Comparison of ENCODE assay signal across 26 cellular contexts in genomic region chr14:54909763-54910162, GRCh38.
"Had no signal": no experiment of that assay in that cellular context is flagged by ENCODE, and none has a peak within 500 bp of the region (broad histone marks: within the 10 kb centered on the region; RNA-seq: fewer than 3 reads in every experiment).

No MANE protein-coding gene starts in this region.

- H3K9me3 ChIP-seq: left ventricle myocardium inferior, lower lobe of right lung, pancreas, suprapubic skin, thyroid gland, upper lobe of left lung, uterus had no signal

- H3K36me3 Mint-ChIP-seq: memory B cell; mesothelial cell of epicardium; natural killer cell; neural progenitor cell; stimulated activated effector memory CD8-positive, alpha-beta T cell treated with anti-CD3 and anti-CD28 coated beads, Interleukin-12 subunit alpha, Interleukin-12 subunit beta, amount 100 ng/mL, for 72 hours had no signal

- H3K27me3 Mint-ChIP-seq: memory B cell, progenitor cell of endocrine pancreas had no signal

- H3K27ac ChIP-seq: hepatocyte, left ventricle myocardium inferior, lower lobe of right lung, neural progenitor cell, pancreas, suprapubic skin, thyroid gland, upper lobe of left lung, uterus had no signal

- H3K27ac Mint-ChIP-seq: endodermal cell; memory B cell; mesothelial cell of epicardium; neural progenitor cell; progenitor cell of endocrine pancreas; stimulated activated effector memory CD8-positive, alpha-beta T cell treated with anti-CD3 and anti-CD28 coated beads, Interleukin-12 subunit alpha, Interleukin-12 subunit beta, amount 100 ng/mL, for 72 hours had no signal

- H3K4me1 ChIP-seq: left ventricle myocardium inferior, lower lobe of right lung, neural progenitor cell, pancreas, suprapubic skin, thyroid gland, upper lobe of left lung, uterus had no signal

- H3K36me3 ChIP-seq: left ventricle myocardium inferior, lower lobe of right lung, neural progenitor cell, pancreas, suprapubic skin, thyroid gland, upper lobe of left lung, uterus had no signal

- DNase-seq: effector CD4-positive, alpha-beta T cell; endodermal cell; erythroblast; foreskin melanocyte; head of caudate nucleus; kidney; left cardiac atrium; left ventricle myocardium inferior; lower lobe of right lung; natural killer cell; occipital lobe; pancreas; right cardiac atrium; stimulated activated CD4-positive, alpha-beta T cell treated with anti-CD3 and anti-CD28 coated beads, Interleukin-4, amount 100 ng/mL, for 1 hour; stimulated activated CD8-positive, alpha-beta memory T cell treated with anti-CD3 and anti-CD28 coated beads, Interleukin-4, amount 100 ng/mL, for 48 hours; stimulated activated naive CD8-positive, alpha-beta T cell treated with anti-CD3 and anti-CD28 coated beads, Interleukin-15, Interleukin-2, amounts not matched to agents 100 U/mL and 50 U/mL, for 24 hours; thyroid gland; uterus had no signal

- H3K4me2 ChIP-seq: hepatocyte, neural progenitor cell had no signal

- H2AFZ ChIP-seq: hepatocyte, neural progenitor cell had no signal

- H3K4me3 Mint-ChIP-seq: endodermal cell; memory B cell; mesothelial cell of epicardium; natural killer cell; neural progenitor cell; stimulated activated effector memory CD8-positive, alpha-beta T cell treated with anti-CD3 and anti-CD28 coated beads, Interleukin-12 subunit alpha, Interleukin-12 subunit beta, amount 100 ng/mL, for 72 hours had no signal

- H3K4me1 Mint-ChIP-seq: memory B cell, mesothelial cell of epicardium had no signal

- H3K9ac ChIP-seq: neural progenitor cell had no signal

- H3K4me3 ChIP-seq: hepatocyte, left ventricle myocardium inferior, lower lobe of right lung, neural progenitor cell, pancreas, suprapubic skin, thyroid gland, upper lobe of left lung, uterus had no signal

- H3K27me3 ChIP-seq: hepatocyte, neural progenitor cell, pancreas, suprapubic skin, thyroid gland, upper lobe of left lung, uterus had no signal

- ATAC-seq: left cardiac atrium; lower lobe of right lung; natural killer cell; right cardiac atrium; stimulated activated effector memory CD8-positive, alpha-beta T cell treated with anti-CD3 and anti-CD28 coated beads, Interleukin-12 subunit alpha, Interleukin-12 subunit beta, amount 100 ng/mL, for 72 hours; stimulated activated naive CD8-positive, alpha-beta T cell treated with anti-CD3 and anti-CD28 coated beads, Interleukin-15, Interleukin-2, amounts not matched to agents 100 U/mL and 50 U/mL, for 24 hours had no signal

- H3K9me3 Mint-ChIP-seq: endodermal cell; memory B cell; mesothelial cell of epicardium; natural killer cell; neural progenitor cell; stimulated activated effector memory CD8-positive, alpha-beta T cell treated with anti-CD3 and anti-CD28 coated beads, Interleukin-12 subunit alpha, Interleukin-12 subunit beta, amount 100 ng/mL, for 72 hours had no signal
